28 cellular contexts compared by ENCODE assay signal in the genomic region with DNA sequence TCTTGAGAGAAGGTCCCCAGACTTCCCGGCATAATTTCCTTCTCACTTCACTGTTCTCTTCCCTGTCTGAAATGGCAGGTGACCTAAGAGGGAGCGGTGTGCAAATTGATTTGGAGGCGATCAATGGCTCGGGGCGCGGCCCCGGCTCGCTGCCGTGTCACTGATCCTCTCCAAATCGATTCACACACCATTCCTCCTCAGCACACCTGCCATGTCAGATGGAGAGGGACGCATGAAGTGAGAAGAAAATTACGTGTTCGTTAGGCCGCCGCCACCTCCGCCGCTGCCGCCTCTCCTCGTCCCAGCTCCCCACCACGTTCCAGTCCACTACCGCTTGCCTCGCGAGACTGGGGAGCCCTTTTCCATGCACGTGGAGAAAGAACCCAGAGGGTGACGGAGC. TPM values are rescaled to one million over a fixed set of nuclear protein-coding genes. Genes with fewer than 3 reads are reported as not detected.
"Had no signal": no experiment of that assay in that cellular context is flagged by ENCODE, and none has a peak within 500 bp of the region (broad histone marks: within the 10 kb centered on the region; RNA-seq: fewer than 3 reads in every experiment).

No MANE protein-coding gene starts in this region.

- DNase-seq: activated CD4-positive, alpha-beta memory T cell treated with anti-CD3 and anti-CD28 coated beads, Interleukin-2, amount 10 ng/mL, durations not matched to agents 7 days and 5 days; activated CD4-positive, alpha-beta T cell treated with anti-CD3 and anti-CD28 coated beads for 1 hour; activated CD4-positive, alpha-beta T cell treated with anti-CD3 and anti-CD28 coated beads for 36 hours; activated CD4-positive, alpha-beta T cell treated with anti-CD3 and anti-CD28 coated beads for 48 hours; activated CD4-positive, alpha-beta T cell treated with anti-CD3 and anti-CD28 coated beads, Interleukin-2, amount 10 ng/mL, durations not matched to agents 7 days and 5 days; activated CD4-positive, alpha-beta T cell treated with anti-CD3 and anti-CD28 coated beads, Interleukin-2, amount 50 U/mL, for 48 hours; activated CD4-positive, CD25-positive, alpha-beta regulatory T cell; activated CD8-positive, alpha-beta memory T cell treated with anti-CD3 and anti-CD28 coated beads for 24 hours; activated CD8-positive, alpha-beta memory T cell treated with anti-CD3 and anti-CD28 coated beads, Interleukin-2, amount 10 ng/mL, durations not matched to agents 7 days and 5 days; activated CD8-positive, alpha-beta memory T cell treated with anti-CD3 and anti-CD28 coated beads, Interleukin-2, amount 50 U/mL, for 48 hours; activated CD8-positive, alpha-beta T cell treated with anti-CD3 and anti-CD28 coated beads, Interleukin-2, amount 10 ng/mL, durations not matched to agents 7 days and 5 days; activated effector memory CD4-positive, alpha-beta T cell treated with Interleukin-2 at 50 U/mL for 16 hours; activated gamma-delta T cell; activated naive CD4-positive, alpha-beta T cell treated with anti-CD3 and anti-CD28 coated beads, Interleukin-2, amount 10 ng/mL, durations not matched to agents 7 days and 5 days; activated naive CD4-positive, alpha-beta T cell treated with Interleukin-2 at 50 U/mL for 16 hours; activated naive CD8-positive, alpha-beta T cell treated with anti-CD3 and anti-CD28 coated beads, Interleukin-2, amount 10 ng/mL, durations not matched to agents 7 days and 5 days; activated naive CD8-positive, alpha-beta T cell treated with anti-CD3 and anti-CD28 coated beads, Interleukin-2, amount 50 U/mL, for 24 hours; activated T-cell treated with anti-CD3 and anti-CD28 coated beads, Interleukin-2, amount 50 U/mL, for 24 hours; activated T-cell treated with anti-CD3 and anti-CD28 coated beads, Interleukin-2, amount 50 U/mL, for 48 hours; amygdala; anterior cingulate cortex; central memory CD4-positive, alpha-beta T cell; T-helper 1 cell; T-helper 2 cell; T-helper 9 cell; WERI-Rb-1 had no signal

- ATAC-seq: activated CD4-positive, alpha-beta T cell treated with anti-CD3 and anti-CD28 coated beads for 36 hours; activated CD4-positive, CD25-positive, alpha-beta regulatory T cell treated with anti-CD3 and anti-CD28 coated beads, Interleukin-2, amount 50 U/mL, for 24 hours; activated CD8-positive, alpha-beta memory T cell treated with anti-CD3 and anti-CD28 coated beads, Interleukin-2, amount 10 ng/mL, durations not matched to agents 7 days and 5 days; activated CD8-positive, alpha-beta T cell treated with anti-CD3 and anti-CD28 coated beads, Interleukin-2, amount 10 ng/mL, durations not matched to agents 7 days and 5 days; activated naive CD8-positive, alpha-beta T cell treated with anti-CD3 and anti-CD28 coated beads, Interleukin-2, amount 50 U/mL, for 24 hours; WTC11 had no signal

RNA-seq across cellular contexts. Expression of gene BCL11A, which starts 31.8 kb away (rescaled TPM):
- total RNA-seq: activated CD4-positive, alpha-beta memory T cell treated with anti-CD3 and anti-CD28 coated beads, Interleukin-2, amount 10 ng/mL, durations not matched to agents 7 days and 5 days; activated CD8-positive, alpha-beta memory T cell treated with anti-CD3 and anti-CD28 coated beads, Interleukin-2, amount 10 ng/mL, durations not matched to agents 7 days and 5 days had no signal
